In the genomic region with DNA sequence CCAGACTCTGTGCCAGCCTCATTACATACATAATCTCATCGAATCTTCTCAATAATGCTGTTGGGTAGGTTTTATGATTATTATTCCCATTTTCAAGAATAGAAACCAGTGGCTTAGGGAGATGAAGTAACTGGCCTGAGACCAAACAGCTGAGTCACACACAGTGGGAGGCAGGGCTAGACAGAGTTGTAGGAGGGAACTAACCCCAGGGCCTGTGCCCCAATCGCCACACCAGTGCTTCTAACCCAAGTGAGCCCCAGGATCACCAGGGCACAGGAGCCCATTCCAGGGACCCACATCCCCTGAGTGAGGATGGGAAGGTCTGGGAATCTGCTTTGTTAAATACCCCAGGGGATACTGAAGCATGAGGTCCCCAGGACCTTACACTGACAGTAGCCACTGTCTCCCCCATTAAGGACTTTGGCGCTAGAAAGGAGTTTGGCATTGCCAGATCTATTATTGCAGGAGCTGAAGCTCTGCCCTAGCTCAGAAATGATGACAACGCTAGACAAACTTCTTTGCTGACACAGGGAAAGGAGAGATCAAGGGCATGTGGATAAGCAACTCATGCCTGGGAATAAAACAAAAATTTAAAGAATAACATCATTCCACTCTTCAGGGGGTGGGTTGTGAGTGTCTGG, we compare ENCODE assay signal across 14 cellular contexts.
DNase-seq lines count a peak whose midpoint lies in the region; ATAC-seq and TF ChIP-seq lines count a peak whose summit lies in the region.
"Had no signal": no experiment of that assay in that cellular context is flagged by ENCODE, and none has a peak within 500 bp of the region (broad histone marks: within the 10 kb centered on the region; RNA-seq: fewer than 3 reads in every experiment).

No MANE protein-coding gene starts in this region.

- H3K4me3 Mint-ChIP-seq in dendritic cell treated with granulocyte-macrophage colony-stimulating factor and Interleukin-4, amounts not matched to agents 40 ng/mL and 50 ng/mL, for 4 days, result peak overlapping the region; percentile 33
- H3K4me3 Mint-ChIP-seq in stimulated activated effector memory CD8-positive, alpha-beta T cell treated with anti-CD3 and anti-CD28 coated beads, Interleukin-12 subunit alpha, Interleukin-12 subunit beta, amount 100 ng/mL, for 72 hours, result no peak overlapping the region
- H3K4me3 Mint-ChIP-seq: B cell had no signal

- no peaks in the 10 kb centered on the region for H3K9me3 Mint-ChIP-seq in dendritic cell treated with granulocyte-macrophage colony-stimulating factor and Interleukin-4, amounts not matched to agents 40 ng/mL and 50 ng/mL, for 4 days
- peaks cover 8% of the 10 kb centered on the region for H3K9me3 Mint-ChIP-seq in stimulated activated effector memory CD8-positive, alpha-beta T cell treated with anti-CD3 and anti-CD28 coated beads, Interleukin-12 subunit alpha, Interleukin-12 subunit beta, amount 100 ng/mL, for 72 hours

- H3K36me3 ChIP-seq in BLaER1 treated with 17β-estradiol and CSF1 and Interleukin-3, amounts not matched to agents 10 nM and 100 nM, result no peaks in the 10 kb centered on the region
- no peaks in the 10 kb centered on the region for H3K36me3 ChIP-seq in mucosa of descending colon (ENCODE audit: low read depth)
- H3K36me3 ChIP-seq: spleen had no signal

- TF ChIP-seq CTCF in mucosa of descending colon (IDR thresholded peaks at IDR 0.05), result no peak

- H3K27me3 ChIP-seq in BLaER1 treated with 17β-estradiol and CSF1 and Interleukin-3, amounts not matched to agents 10 nM and 100 nM, result no peaks in the 10 kb centered on the region
- H3K27me3 ChIP-seq: body of pancreas, spleen had no signal

- no peaks in the 10 kb centered on the region for H4K20me1 ChIP-seq in BLaER1 treated with 17β-estradiol and CSF1 and Interleukin-3, amounts not matched to agents 10 nM and 100 nM

- intact Hi-C loops in dendritic cell treated with granulocyte-macrophage colony-stimulating factor and Interleukin-4, amounts not matched to agents 40 ng/mL and 50 ng/mL, for 4 days (cut with micrococcal nuclease), result loop anchor here (1.0 to 2.0 kb wide), 2 partner anchors 14 to 65 kb away; no protein-coding TSS in a partner anchor
- intact Hi-C loops in mucosa of descending colon (cut with DNase I, micrococcal nuclease), result no loop called here

- H3K4me2 ChIP-seq in BLaER1 treated with 17β-estradiol and CSF1 and Interleukin-3, amounts not matched to agents 10 nM and 100 nM, result peak overlapping the region in 6 of 11 experiments; percentile 48 to 84 (median 77); a peak in 13 of 22 replicates

- DNase-seq in NOMO-1 (lab: John Stamatoyannopoulos, UW; ENCODE audit: unreplicated experiment in 2 of 2) (peak; percentile 78 to 81), mucosa of descending colon (no peak), retina (no peak)
- no peak for DNase-seq in stimulated activated CD4-positive, alpha-beta T cell treated with anti-CD3 and anti-CD28 coated beads, Interleukin-2, amount 100 ng/mL, for 24 hours
- no peak for DNase-seq in stimulated activated effector memory CD8-positive, alpha-beta T cell treated with anti-CD3 and anti-CD28 coated beads, Interleukin-12 subunit alpha, Interleukin-12 subunit beta, amount 100 ng/mL, for 72 hours (ENCODE audit: low spot score in 2 of 2)
- DNase-seq in activated CD4-positive, CD25-positive, alpha-beta regulatory T cell treated with anti-CD3 and anti-CD28 coated beads, Interleukin-2, amount 50 U/mL, for 72 hours, result no peak
- DNase-seq: mesendoderm, NCI-H2107, spleen had no signal

- H3K27ac ChIP-seq in BLaER1 treated with 17β-estradiol and CSF1 and Interleukin-3, amounts not matched to agents 10 nM and 100 nM, result peak overlapping the region in 6 of 11 experiments; percentile 2 to 66 (median 58); a peak in 10 of 22 replicates
- H3K27ac ChIP-seq: body of pancreas, SK-N-MC had no signal

- peak overlapping the region; percentile 78 for H3K27ac Mint-ChIP-seq in dendritic cell treated with granulocyte-macrophage colony-stimulating factor and Interleukin-4, amounts not matched to agents 40 ng/mL and 50 ng/mL, for 4 days
- H3K27ac Mint-ChIP-seq in stimulated activated effector memory CD8-positive, alpha-beta T cell treated with anti-CD3 and anti-CD28 coated beads, Interleukin-12 subunit alpha, Interleukin-12 subunit beta, amount 100 ng/mL, for 72 hours, result no peak overlapping the region
- H3K27ac Mint-ChIP-seq: B cell had no signal

- peaks cover 2 to 27% (median 19%) of the 10 kb centered on the region in 11 experiments; a peak in 21 of 22 replicates for H3K9me3 ChIP-seq in BLaER1 treated with 17β-estradiol and CSF1 and Interleukin-3, amounts not matched to agents 10 nM and 100 nM (replicated peaks in 1 of 11)
- peaks cover 6% of the 10 kb centered on the region for H3K9me3 ChIP-seq in mucosa of descending colon
- H3K9me3 ChIP-seq: body of pancreas had no signal

- peak overlapping the region in 2 of 11 experiments; percentile 6 to 20; a peak in 2 of 22 replicates for H3K9ac ChIP-seq in BLaER1 treated with 17β-estradiol and CSF1 and Interleukin-3, amounts not matched to agents 10 nM and 100 nM

- no peak overlapping the region for H3K4me3 ChIP-seq in BLaER1 treated with 17β-estradiol and CSF1 and Interleukin-3, amounts not matched to agents 10 nM and 100 nM
- H3K4me3 ChIP-seq in mucosa of descending colon, result no peak overlapping the region
- H3K4me3 ChIP-seq: body of pancreas, SK-N-MC, spleen had no signal

- no peaks in the 10 kb centered on the region for H3K27me3 Mint-ChIP-seq in dendritic cell treated with granulocyte-macrophage colony-stimulating factor and Interleukin-4, amounts not matched to agents 40 ng/mL and 50 ng/mL, for 4 days

- no peaks in the 10 kb centered on the region for H3K36me3 Mint-ChIP-seq in dendritic cell treated with granulocyte-macrophage colony-stimulating factor and Interleukin-4, amounts not matched to agents 40 ng/mL and 50 ng/mL, for 4 days (ENCODE audit: low read depth)
- no peaks in the 10 kb centered on the region for H3K36me3 Mint-ChIP-seq in stimulated activated effector memory CD8-positive, alpha-beta T cell treated with anti-CD3 and anti-CD28 coated beads, Interleukin-12 subunit alpha, Interleukin-12 subunit beta, amount 100 ng/mL, for 72 hours

- peaks cover 44% of the 10 kb centered on the region for H3K4me1 Mint-ChIP-seq in dendritic cell treated with granulocyte-macrophage colony-stimulating factor and Interleukin-4, amounts not matched to agents 40 ng/mL and 50 ng/mL, for 4 days (ENCODE audit: low read depth)
- no peaks in the 10 kb centered on the region for H3K4me1 Mint-ChIP-seq in stimulated activated effector memory CD8-positive, alpha-beta T cell treated with anti-CD3 and anti-CD28 coated beads, Interleukin-12 subunit alpha, Interleukin-12 subunit beta, amount 100 ng/mL, for 72 hours

- peaks cover 0 to 44% (median 21%) of the 10 kb centered on the region in 10 experiments; a peak in 13 of 20 replicates for H3K4me1 ChIP-seq in BLaER1 treated with 17β-estradiol and CSF1 and Interleukin-3, amounts not matched to agents 10 nM and 100 nM
- peaks cover 13% of the 10 kb centered on the region for H3K4me1 ChIP-seq in mucosa of descending colon (ENCODE audit: low read depth)
- H3K4me1 ChIP-seq: body of pancreas had no signal

- ATAC-seq in mucosa of descending colon, result peak; percentile 69
- ATAC-seq in stimulated activated effector memory CD8-positive, alpha-beta T cell treated with anti-CD3 and anti-CD28 coated beads, Interleukin-12 subunit alpha, Interleukin-12 subunit beta, amount 100 ng/mL, for 72 hours, result no peak
- ATAC-seq: body of pancreas had no signal

Comparison
In these comparisons a context has a peak if more than half of its experiments do, and no peak if none do; other contexts are left out.
1. DNase-seq: peak in NOMO-1 (2 of 2); none in mucosa of descending colon (0 of 3), stimulated activated CD4-positive, alpha-beta T cell treated with anti-CD3 and anti-CD28 coated beads, Interleukin-2, amount 100 ng/mL, for 24 hours (0 of 2), stimulated activated effector memory CD8-positive, alpha-beta T cell treated with anti-CD3 and anti-CD28 coated beads, Interleukin-12 subunit alpha, Interleukin-12 subunit beta, amount 100 ng/mL, for 72 hours (0 of 2), activated CD4-positive, CD25-positive, alpha-beta regulatory T cell treated with anti-CD3 and anti-CD28 coated beads, Interleukin-2, amount 50 U/mL, for 72 hours (single experiment) and retina (single experiment).